Comparison of ENCODE assay signal across 8 cellular contexts in the genomic region with DNA sequence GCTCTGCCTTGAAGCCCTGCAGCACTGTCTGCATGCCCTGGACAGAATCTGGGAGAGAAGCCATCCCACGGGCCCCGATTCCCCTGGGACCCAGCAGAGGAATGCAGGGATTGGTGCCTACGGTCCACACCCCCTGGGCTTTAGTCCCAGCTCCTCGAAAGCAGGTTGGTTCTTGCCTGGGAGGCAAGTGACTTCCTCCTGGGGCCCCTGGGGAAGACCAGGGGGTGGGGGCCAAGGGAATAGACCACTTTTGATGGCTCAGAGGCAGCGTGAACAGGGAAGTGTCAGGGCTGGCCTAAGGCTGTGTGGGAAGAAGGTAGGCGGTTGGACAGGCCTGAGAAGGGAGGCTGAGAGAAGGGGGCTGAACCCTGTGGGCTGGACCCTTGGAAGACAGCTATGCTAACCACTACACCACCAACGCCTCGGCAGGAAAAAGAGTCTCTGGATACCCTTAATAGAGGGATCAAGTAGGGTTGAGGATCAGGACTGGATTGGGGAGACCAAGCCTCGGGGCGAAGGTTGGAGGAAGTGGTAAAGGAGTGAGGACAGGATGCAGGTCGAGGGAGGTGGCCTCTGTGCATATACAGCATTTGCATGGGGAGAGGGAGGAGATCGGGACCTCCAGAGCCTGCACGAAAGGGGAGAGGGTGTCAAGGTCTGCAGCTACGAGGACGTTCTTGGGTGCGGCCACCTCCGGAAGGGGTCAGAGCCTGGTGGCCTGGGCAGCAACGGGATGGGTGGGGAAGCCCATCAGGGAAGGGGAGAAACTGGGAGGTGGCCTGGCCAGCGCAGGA. TPM values are rescaled to one million over a fixed set of nuclear protein-coding genes. Genes with fewer than 3 reads are reported as not detected.
A peak's percentile ranks its signal among the peaks of the same experiment; 100 is the strongest.
DNase-seq lines count a peak whose midpoint lies in the region; ATAC-seq and TF ChIP-seq lines count a peak whose summit lies in the region.

No MANE protein-coding gene starts in this region.

- H3K4me3 ChIP-seq in H7 (ENCODE audit: insufficient read depth, low read depth, low read length): peak overlapping the region; percentile 90
- peak overlapping the region; percentile 80 for H3K4me3 ChIP-seq in ectodermal cell (ENCODE audit: insufficient read depth, low read depth, low read length)
- H3K4me3 ChIP-seq in mononuclear cell (ENCODE audit: low read length): peak overlapping the region; percentile 94
- peak overlapping the region; percentile 60 to 64 for H3K4me3 ChIP-seq in aorta (ENCODE audit: low read length in 2 of 2)

- H3K27ac ChIP-seq in RWPE1 (peak overlapping the region; percentile 100), ectodermal cell (ENCODE audit: insufficient read depth, low read depth, low read length, poor library complexity, severe bottlenecking) (no peak overlapping the region), aorta (ENCODE audit: low read depth in 1 of 2, low read length in 2 of 2) (peak overlapping the region in 1 of 2 donors; percentile 37)

- no peaks in the 10 kb centered on the region for H3K9me3 ChIP-seq in ectodermal cell (ENCODE audit: control insufficient read depth, low read length)
- H3K9me3 ChIP-seq in mononuclear cell (ENCODE audit: low read depth, low read length): no peaks in the 10 kb centered on the region
- no peaks in the 10 kb centered on the region for H3K9me3 ChIP-seq in aorta (ENCODE audit: control insufficient read depth, low read length)

- no peak for TF ChIP-seq CTCF in RWPE1 (conservative IDR thresholded peaks at IDR 0.05; ENCODE audit: low read depth)

- POLR2A ChIA-PET in RWPE1 (lab: Yijun Ruan, JAX; ENCODE audit: low non-redundant PET): interaction anchor here (0.6 to 1.4 kb wide), 3 partner anchors 10 to 75 kb away, joined by 3 to 5 read pairs (median 3); no protein-coding TSS in a partner anchor

- peak; percentile 93 for DNase-seq in GM03348 (ENCODE audit: low spot score)
- DNase-seq in H7: peak; percentile 41
- DNase-seq in RWPE1 (ENCODE audit: low spot score): peak; percentile 64
- peak; percentile 75 to 87 for DNase-seq in aorta
- DNase-seq in NCI-H748 treated with DMSO at 0.1 percent for 48 hours (lab: John Stamatoyannopoulos, UW): no peak

- CTCF ChIA-PET in RWPE1 (lab: Yijun Ruan, JAX): interaction anchor here (0.6 to 1.3 kb wide), 2 partner anchors 10 to 28 kb away, joined by 3 to 5 read pairs; no protein-coding TSS in a partner anchor

- WGBS in ectodermal cell, 2 experiments: 17 to 18% methylated on average over 19 of the region's 19 CpGs
- 1% methylated on average over 19 of the region's 19 CpGs for WGBS in aorta, 2 donors

- H3K4me1 ChIP-seq in ectodermal cell (ENCODE audit: control insufficient read depth, insufficient read depth, low read length) (peaks cover 10% of the 10 kb centered on the region), mononuclear cell (ENCODE audit: insufficient read depth, low read length) (peaks cover 26% of the 10 kb centered on the region), aorta (ENCODE audit: control insufficient read depth in 1 of 2, insufficient read depth in 2 of 2, low read length in 2 of 2) (no peaks in the 10 kb centered on the region)

- H3K36me3 ChIP-seq in H7 (replicated peaks; ENCODE audit: control insufficient read depth, insufficient read depth, low read length) (peaks cover 10% of the 10 kb centered on the region), ectodermal cell (ENCODE audit: control insufficient read depth, insufficient read depth, low read length) (peaks cover 5% of the 10 kb centered on the region), aorta (ENCODE audit: control insufficient read depth in 1 of 2, insufficient read depth in 2 of 2, low read length in 1 of 2) (peaks cover 0 to 3% of the 10 kb centered on the region in 2 donors)

- ATAC-seq in aorta (ENCODE audit: low FRiP score): peak; percentile 3
- no peak for ATAC-seq in GM18858 (IDR thresholded peaks at IDR 0.05; ENCODE audit: unreplicated experiment)

- intact Hi-C loops in aorta (cut with DNase I): loop anchor here in 1 of 2 donors (10.0 kb wide), 1 partner anchor 312 kb away; no protein-coding TSS in a partner anchor

- H3K27me3 ChIP-seq in H7 (ENCODE audit: control insufficient read depth, insufficient read depth, low read length) (no peaks in the 10 kb centered on the region), ectodermal cell (ENCODE audit: control insufficient read depth, insufficient read depth, low read length, poor library complexity, severe bottlenecking) (no peaks in the 10 kb centered on the region), mononuclear cell (ENCODE audit: insufficient read depth, low read length) (no peaks in the 10 kb centered on the region), aorta (ENCODE audit: control insufficient read depth in 1 of 2, insufficient read depth in 2 of 2, low read length in 1 of 2) (no peaks in the 10 kb centered on the region)

RNA-seq across cellular contexts. Expression of a gene that starts 0.8 kb away (rescaled TPM):
- total RNA-seq in H7 (2014; rRNA removed; shearing (Covaris generic)): 36.2 and 41.7 TPM in 2 replicates
- polyA plus RNA-seq in ectodermal cell (2013, experiment 1 of 4): 22.2 TPM
- 20.5 TPM for polyA plus RNA-seq in ectodermal cell (2013, experiment 2 of 4)
- 13.7 TPM for polyA plus RNA-seq in ectodermal cell (2013, experiment 3 of 4)
- polyA plus RNA-seq in ectodermal cell (2013, experiment 4 of 4): 14.7 TPM
- 59.6 TPM for total RNA-seq in mononuclear cell
- 10 to 100 TPM; 46.1 to 56.4 TPM for total RNA-seq in aorta
- 10 to 100 TPM; 16.4 to 33.8 TPM for polyA plus RNA-seq in aorta

RNA-seq across cellular contexts. Expression of a gene that starts 52.7 kb away (rescaled TPM):
- 90.2 and 92.2 TPM in 2 replicates for total RNA-seq in H7 (2014; rRNA removed; shearing (Covaris generic))
- 55.4 TPM for polyA plus RNA-seq in ectodermal cell (2013, experiment 1 of 4)
- 50.0 TPM for polyA plus RNA-seq in ectodermal cell (2013, experiment 2 of 4)
- 61.0 TPM for polyA plus RNA-seq in ectodermal cell (2013, experiment 3 of 4)
- polyA plus RNA-seq in ectodermal cell (2013, experiment 4 of 4): 64.9 TPM
- 40.8 TPM for total RNA-seq in mononuclear cell
- 10 to 100 TPM; 59.4 to 67.9 TPM for total RNA-seq in aorta
- polyA plus RNA-seq in aorta: 100 to 1,000 TPM in 1 of 2 donors, 10 to 100 TPM in 1; 69.9 to 117 TPM
